In genomic region chr4:180675368-180675675, GRCh38 we compare ENCODE assay signal across 12 cellular contexts.
"Had no signal": no experiment of that assay in that cellular context is flagged by ENCODE, and none has a peak within 500 bp of the region (broad histone marks: within the 10 kb centered on the region; RNA-seq: fewer than 3 reads in every experiment).

No MANE protein-coding gene starts in this region.

- H3K27ac ChIP-seq: lower lobe of right lung, neutrophil, right atrium auricular region had no signal

- H3K4me2 ChIP-seq: smooth muscle cell had no signal

- H3K36me3 ChIP-seq: lower lobe of right lung, neutrophil, right atrium auricular region had no signal

- H3K9me3 ChIP-seq: lower lobe of right lung, neutrophil, right atrium auricular region had no signal

- DNase-seq: activated CD4-positive, alpha-beta memory T cell treated with anti-CD3 and anti-CD28 coated beads for 36 hours; activated CD4-positive, alpha-beta T cell treated with anti-CD3 and anti-CD28 coated beads for 1 hour; activated gamma-delta T cell; activated T-cell treated with anti-CD3 and anti-CD28 coated beads, Interleukin-2, amount 50 U/mL, for 48 hours; cerebellar nuclear complex; effector memory CD8-positive, alpha-beta T cell; hippocampal formation; lower lobe of right lung; naive B cell had no signal

- H3K27me3 ChIP-seq: neutrophil, right atrium auricular region had no signal

- H3K4me1 ChIP-seq: lower lobe of right lung, right atrium auricular region had no signal

- H3K4me3 ChIP-seq: lower lobe of right lung, right atrium auricular region, smooth muscle cell had no signal
